In the genomic region with DNA sequence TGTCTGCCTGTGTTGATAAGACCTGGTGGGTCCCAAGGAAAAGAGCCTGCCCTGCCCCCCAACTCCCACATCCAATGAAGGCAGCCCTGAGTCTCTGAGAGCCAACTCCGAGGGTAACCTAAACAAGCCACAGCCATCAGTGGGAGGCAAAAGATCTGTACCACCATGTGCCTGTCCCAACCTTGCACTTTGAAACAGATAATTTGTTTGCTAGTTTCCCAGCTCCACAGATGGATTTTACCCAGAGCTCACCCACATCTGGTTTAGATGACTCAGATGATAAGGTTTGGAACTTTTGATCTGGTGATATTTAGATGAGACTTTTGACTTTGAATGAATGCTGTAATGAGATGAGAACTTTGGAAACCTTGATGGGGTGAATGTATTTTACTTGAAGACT, we compare ENCODE assay signal across 1 cellular context.
TF ChIP-seq lines count a peak whose summit lies in the region.

No MANE protein-coding gene starts in this region.

TF ChIP-seq in HepG2, 621 proteins besides CTCF, POLR2A, EP300 and RAD21 (continued from another document):
- TF ChIP-seq, protein P1, sequence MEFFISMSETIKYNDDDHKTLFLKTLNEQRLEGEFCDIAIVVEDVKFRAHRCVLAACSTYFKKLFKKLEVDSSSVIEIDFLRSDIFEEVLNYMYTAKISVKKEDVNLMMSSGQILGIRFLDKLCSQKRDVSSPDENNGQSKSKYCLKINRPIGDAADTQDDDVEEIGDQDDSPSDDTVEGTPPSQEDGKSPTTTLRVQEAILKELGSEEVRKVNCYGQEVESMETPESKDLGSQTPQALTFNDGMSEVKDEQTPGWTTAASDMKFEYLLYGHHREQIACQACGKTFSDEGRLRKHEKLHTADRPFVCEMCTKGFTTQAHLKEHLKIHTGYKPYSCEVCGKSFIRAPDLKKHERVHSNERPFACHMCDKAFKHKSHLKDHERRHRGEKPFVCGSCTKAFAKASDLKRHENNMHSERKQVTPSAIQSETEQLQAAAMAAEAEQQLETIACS (CRISPR knock-in tag; IDR thresholded peaks at IDR 0.05), result no peak
- no peak for TF ChIP-seq FOXM1 (CRISPR knock-in tag; IDR thresholded peaks at IDR 0.05)
